In the genomic region with DNA sequence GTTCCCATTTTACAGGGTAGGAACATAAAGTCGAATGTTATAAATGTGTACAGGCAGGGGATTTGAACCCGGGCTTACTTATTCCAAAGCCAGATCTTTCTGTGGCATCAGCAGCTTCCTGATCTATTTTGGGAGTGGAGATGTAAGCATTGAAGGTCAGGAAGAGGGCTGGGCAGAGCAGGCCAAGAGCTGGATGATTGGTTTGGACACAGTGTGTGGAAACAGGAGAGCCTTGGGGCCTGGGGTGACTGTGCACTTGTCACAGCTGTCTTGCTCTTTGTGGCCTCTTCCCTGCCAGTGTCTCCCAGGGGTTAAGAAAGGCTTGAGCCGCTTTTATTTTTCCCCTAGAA, we compare ENCODE assay signal across 1 cellular context.
TF ChIP-seq lines count a peak whose summit lies in the region.

No MANE protein-coding gene starts in this region.

TF ChIP-seq in GM12878, 131 proteins besides CTCF, POLR2A, EP300 and RAD21 (continued from another document):
- peak; percentile 21; the same call in 1 of the 2 replicates for TF ChIP-seq ZNF687 (IDR thresholded peaks at IDR 0.05)
- TF ChIP-seq EED (IDR thresholded peaks at IDR 0.05; ENCODE audit: low read depth): 0 out of 2 replicates have a peak, but pooled peaks have one; percentile 8
